In the genomic region with DNA sequence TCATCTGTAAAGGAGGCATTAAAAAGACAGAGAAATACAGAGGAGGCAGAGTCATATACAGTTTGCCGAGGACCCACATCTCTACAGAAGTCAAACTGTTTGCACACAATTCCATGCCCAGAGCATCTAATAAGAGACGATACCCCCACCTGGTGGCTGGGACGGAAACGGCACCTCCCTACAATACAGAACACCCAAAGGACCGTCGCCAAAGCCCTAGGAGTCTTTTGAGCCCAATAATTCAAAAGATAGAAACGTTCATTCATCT, we compare ENCODE assay signal across 1 cellular context.
TF ChIP-seq lines count a peak whose summit lies in the region.

No MANE protein-coding gene starts in this region.

TF ChIP-seq in HEK293, 187 proteins besides CTCF, POLR2A, EP300 and RAD21 (continued from another document and continues in another):
- TF ChIP-seq, protein P1, sequence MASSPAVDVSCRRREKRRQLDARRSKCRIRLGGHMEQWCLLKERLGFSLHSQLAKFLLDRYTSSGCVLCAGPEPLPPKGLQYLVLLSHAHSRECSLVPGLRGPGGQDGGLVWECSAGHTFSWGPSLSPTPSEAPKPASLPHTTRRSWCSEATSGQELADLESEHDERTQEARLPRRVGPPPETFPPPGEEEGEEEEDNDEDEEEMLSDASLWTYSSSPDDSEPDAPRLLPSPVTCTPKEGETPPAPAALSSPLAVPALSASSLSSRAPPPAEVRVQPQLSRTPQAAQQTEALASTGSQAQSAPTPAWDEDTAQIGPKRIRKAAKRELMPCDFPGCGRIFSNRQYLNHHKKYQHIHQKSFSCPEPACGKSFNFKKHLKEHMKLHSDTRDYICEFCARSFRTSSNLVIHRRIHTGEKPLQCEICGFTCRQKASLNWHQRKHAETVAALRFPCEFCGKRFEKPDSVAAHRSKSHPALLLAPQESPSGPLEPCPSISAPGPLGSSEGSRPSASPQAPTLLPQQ (tag by site-specific recombination; IDR thresholded peaks at IDR 0.05), result no peak; the same call in none of the 2 replicates
- TF ChIP-seq ZNF639 (tag by site-specific recombination; IDR thresholded peaks at IDR 0.05) (no peak), SP7 (tag by site-specific recombination; IDR thresholded peaks at IDR 0.05) (no peak), SCRT1 (tag by site-specific recombination; IDR thresholded peaks at IDR 0.05; ENCODE audit: borderline replicate concordance) (no peak; the same call in 1 of the 2 replicates), GLI2 (tag by site-specific recombination; IDR thresholded peaks at IDR 0.05; ENCODE audit: borderline replicate concordance, low read depth) (no peak), ZNF341 (tag by site-specific recombination; IDR thresholded peaks at IDR 0.05; ENCODE audit: low read depth) (no peak), ZBTB6 (tag by site-specific recombination; IDR thresholded peaks at IDR 0.05) (no peak), ZNF776 (tag by site-specific recombination; IDR thresholded peaks at IDR 0.05; ENCODE audit: borderline replicate concordance) (no peak), ZNF24 (tag by site-specific recombination; IDR thresholded peaks at IDR 0.05) (no peak; the same call in 1 of the 2 replicates), ZNF521 (tag by site-specific recombination; IDR thresholded peaks at IDR 0.05) (no peak), GFI1B (tag by site-specific recombination; IDR thresholded peaks at IDR 0.05) (no peak), ZFP3 (tag by site-specific recombination; IDR thresholded peaks at IDR 0.05; ENCODE audit: low read depth) (no peak), TCF7L2 (IDR thresholded peaks at IDR 0.05; ENCODE audit: borderline replicate concordance, low read depth, low read length) (no peak), ZNF747 (tag by site-specific recombination; IDR thresholded peaks at IDR 0.05) (no peak), ZNF600 (tag by site-specific recombination; IDR thresholded peaks at IDR 0.05) (peak; percentile 30; the same call in 1 of the 2 replicates), ZNF19 (tag by site-specific recombination; IDR thresholded peaks at IDR 0.05; ENCODE audit: low read depth) (no peak), ZNF394 (tag by site-specific recombination; IDR thresholded peaks at IDR 0.05; ENCODE audit: borderline replicate concordance) (no peak; the same call in 1 of the 2 replicates), WT1 (tag by site-specific recombination; IDR thresholded peaks at IDR 0.05) (no peak), HOXC10 (CRISPR knock-in tag; IDR thresholded peaks at IDR 0.05) (no peak), ZNF629 (tag by site-specific recombination; IDR thresholded peaks at IDR 0.05) (no peak), ZNF184 (tag by site-specific recombination; IDR thresholded peaks at IDR 0.05) (no peak), GLI4 (tag by site-specific recombination; IDR thresholded peaks at IDR 0.05) (no peak), ZNF585B (tag by site-specific recombination; IDR thresholded peaks at IDR 0.05) (no peak), ZNF174 (tag by site-specific recombination; IDR thresholded peaks at IDR 0.05) (no peak), ZNF112 (tag by site-specific recombination; IDR thresholded peaks at IDR 0.05) (no peak), ZNF37A (tag by site-specific recombination; IDR thresholded peaks at IDR 0.05) (no peak), ZNF558 (tag by site-specific recombination; IDR thresholded peaks at IDR 0.05) (no peak), ZNF202 (tag by site-specific recombination; IDR thresholded peaks at IDR 0.05; ENCODE audit: borderline replicate concordance) (no peak), ZNF10 (tag by site-specific recombination; IDR thresholded peaks at IDR 0.05) (0 out of 2 replicates have a peak, but pooled peaks have one; percentile 15), REPIN1 (tag by site-specific recombination; IDR thresholded peaks at IDR 0.05; ENCODE audit: low read depth) (no peak), ZNF449 (tag by site-specific recombination; IDR thresholded peaks at IDR 0.05) (no peak), ZNF311 (tag by site-specific recombination; IDR thresholded peaks at IDR 0.05; ENCODE audit: borderline replicate concordance) (no peak), BCL11A (tag by site-specific recombination; IDR thresholded peaks at IDR 0.05; ENCODE audit: low read depth) (no peak), ZBTB48 (tag by site-specific recombination; IDR thresholded peaks at IDR 0.05) (peak; percentile 28; the same call in 1 of the 2 replicates), ZNF146 (tag by site-specific recombination; IDR thresholded peaks at IDR 0.05) (no peak; the same call in 1 of the 2 replicates), ZNF302 (tag by site-specific recombination; IDR thresholded peaks at IDR 0.05; ENCODE audit: low read depth) (0 out of 2 replicates have a peak, but pooled peaks have one; percentile 13), YY2 (tag by site-specific recombination; IDR thresholded peaks at IDR 0.05) (peak; percentile 55; the same call in 1 of the 2 replicates), KLF16 (tag by site-specific recombination; IDR thresholded peaks at IDR 0.05) (no peak), ZNF221 (tag by site-specific recombination; IDR thresholded peaks at IDR 0.05; ENCODE audit: borderline replicate concordance) (no peak), ZBTB20 (tag by site-specific recombination; IDR thresholded peaks at IDR 0.05) (no peak; the same call in none of the 2 replicates), ZEB2 (tag by site-specific recombination; IDR thresholded peaks at IDR 0.05) (no peak), ZNF473 (tag by site-specific recombination; IDR thresholded peaks at IDR 0.05) (no peak), ZNF350 (tag by site-specific recombination; IDR thresholded peaks at IDR 0.05) (no peak), GLIS1 (tag by site-specific recombination; IDR thresholded peaks at IDR 0.05) (no peak), ZNF513 (tag by site-specific recombination; IDR thresholded peaks at IDR 0.05) (no peak), ZNF248 (tag by site-specific recombination; IDR thresholded peaks at IDR 0.05) (no peak), ZNF157 (tag by site-specific recombination; IDR thresholded peaks at IDR 0.05) (no peak), ZFHX2 (tag by site-specific recombination; conservative IDR thresholded peaks at IDR 0.05) (no peak), KLF9 (tag by site-specific recombination; IDR thresholded peaks at IDR 0.05; ENCODE audit: low read depth) (no peak), ZNF426 (tag by site-specific recombination; IDR thresholded peaks at IDR 0.05) (no peak), ZNF175 (tag by site-specific recombination; IDR thresholded peaks at IDR 0.05) (no peak), SETDB1 (IDR thresholded peaks at IDR 0.05; ENCODE audit: insufficient read length, low read length) (no peak), MEIS1 (CRISPR knock-in tag; IDR thresholded peaks at IDR 0.05; ENCODE audit: borderline replicate concordance) (no peak)
- TF ChIP-seq, protein P2, sequence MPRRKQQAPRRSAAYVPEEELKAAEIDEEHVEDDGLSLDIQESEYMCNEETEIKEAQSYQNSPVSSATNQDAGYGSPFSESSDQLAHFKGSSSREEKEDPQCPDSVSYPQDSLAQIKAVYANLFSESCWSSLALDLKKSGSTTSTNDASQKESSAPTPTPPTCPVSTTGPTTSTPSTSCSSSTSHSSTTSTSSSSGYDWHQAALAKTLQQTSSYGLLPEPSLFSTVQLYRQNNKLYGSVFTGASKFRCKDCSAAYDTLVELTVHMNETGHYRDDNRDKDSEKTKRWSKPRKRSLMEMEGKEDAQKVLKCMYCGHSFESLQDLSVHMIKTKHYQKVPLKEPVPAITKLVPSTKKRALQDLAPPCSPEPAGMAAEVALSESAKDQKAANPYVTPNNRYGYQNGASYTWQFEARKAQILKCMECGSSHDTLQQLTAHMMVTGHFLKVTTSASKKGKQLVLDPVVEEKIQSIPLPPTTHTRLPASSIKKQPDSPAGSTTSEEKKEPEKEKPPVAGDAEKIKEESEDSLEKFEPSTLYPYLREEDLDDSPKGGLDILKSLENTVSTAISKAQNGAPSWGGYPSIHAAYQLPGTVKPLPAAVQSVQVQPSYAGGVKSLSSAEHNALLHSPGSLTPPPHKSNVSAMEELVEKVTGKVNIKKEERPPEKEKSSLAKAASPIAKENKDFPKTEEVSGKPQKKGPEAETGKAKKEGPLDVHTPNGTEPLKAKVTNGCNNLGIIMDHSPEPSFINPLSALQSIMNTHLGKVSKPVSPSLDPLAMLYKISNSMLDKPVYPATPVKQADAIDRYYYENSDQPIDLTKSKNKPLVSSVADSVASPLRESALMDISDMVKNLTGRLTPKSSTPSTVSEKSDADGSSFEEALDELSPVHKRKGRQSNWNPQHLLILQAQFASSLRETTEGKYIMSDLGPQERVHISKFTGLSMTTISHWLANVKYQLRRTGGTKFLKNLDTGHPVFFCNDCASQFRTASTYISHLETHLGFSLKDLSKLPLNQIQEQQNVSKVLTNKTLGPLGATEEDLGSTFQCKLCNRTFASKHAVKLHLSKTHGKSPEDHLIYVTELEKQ (tag by site-specific recombination; IDR thresholded peaks at IDR 0.05; ENCODE audit: borderline replicate concordance), result no peak
- TF ChIP-seq, protein P3, sequence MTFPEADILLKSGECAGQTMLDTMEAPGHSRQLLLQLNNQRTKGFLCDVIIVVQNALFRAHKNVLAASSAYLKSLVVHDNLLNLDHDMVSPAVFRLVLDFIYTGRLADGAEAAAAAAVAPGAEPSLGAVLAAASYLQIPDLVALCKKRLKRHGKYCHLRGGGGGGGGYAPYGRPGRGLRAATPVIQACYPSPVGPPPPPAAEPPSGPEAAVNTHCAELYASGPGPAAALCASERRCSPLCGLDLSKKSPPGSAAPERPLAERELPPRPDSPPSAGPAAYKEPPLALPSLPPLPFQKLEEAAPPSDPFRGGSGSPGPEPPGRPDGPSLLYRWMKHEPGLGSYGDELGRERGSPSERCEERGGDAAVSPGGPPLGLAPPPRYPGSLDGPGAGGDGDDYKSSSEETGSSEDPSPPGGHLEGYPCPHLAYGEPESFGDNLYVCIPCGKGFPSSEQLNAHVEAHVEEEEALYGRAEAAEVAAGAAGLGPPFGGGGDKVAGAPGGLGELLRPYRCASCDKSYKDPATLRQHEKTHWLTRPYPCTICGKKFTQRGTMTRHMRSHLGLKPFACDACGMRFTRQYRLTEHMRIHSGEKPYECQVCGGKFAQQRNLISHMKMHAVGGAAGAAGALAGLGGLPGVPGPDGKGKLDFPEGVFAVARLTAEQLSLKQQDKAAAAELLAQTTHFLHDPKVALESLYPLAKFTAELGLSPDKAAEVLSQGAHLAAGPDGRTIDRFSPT (tag by site-specific recombination; IDR thresholded peaks at IDR 0.05), result no peak
- TF ChIP-seq, protein P4, sequence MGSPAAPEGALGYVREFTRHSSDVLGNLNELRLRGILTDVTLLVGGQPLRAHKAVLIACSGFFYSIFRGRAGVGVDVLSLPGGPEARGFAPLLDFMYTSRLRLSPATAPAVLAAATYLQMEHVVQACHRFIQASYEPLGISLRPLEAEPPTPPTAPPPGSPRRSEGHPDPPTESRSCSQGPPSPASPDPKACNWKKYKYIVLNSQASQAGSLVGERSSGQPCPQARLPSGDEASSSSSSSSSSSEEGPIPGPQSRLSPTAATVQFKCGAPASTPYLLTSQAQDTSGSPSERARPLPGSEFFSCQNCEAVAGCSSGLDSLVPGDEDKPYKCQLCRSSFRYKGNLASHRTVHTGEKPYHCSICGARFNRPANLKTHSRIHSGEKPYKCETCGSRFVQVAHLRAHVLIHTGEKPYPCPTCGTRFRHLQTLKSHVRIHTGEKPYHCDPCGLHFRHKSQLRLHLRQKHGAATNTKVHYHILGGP (tag by site-specific recombination; IDR thresholded peaks at IDR 0.05), result no peak
- TF ChIP-seq, protein P5, sequence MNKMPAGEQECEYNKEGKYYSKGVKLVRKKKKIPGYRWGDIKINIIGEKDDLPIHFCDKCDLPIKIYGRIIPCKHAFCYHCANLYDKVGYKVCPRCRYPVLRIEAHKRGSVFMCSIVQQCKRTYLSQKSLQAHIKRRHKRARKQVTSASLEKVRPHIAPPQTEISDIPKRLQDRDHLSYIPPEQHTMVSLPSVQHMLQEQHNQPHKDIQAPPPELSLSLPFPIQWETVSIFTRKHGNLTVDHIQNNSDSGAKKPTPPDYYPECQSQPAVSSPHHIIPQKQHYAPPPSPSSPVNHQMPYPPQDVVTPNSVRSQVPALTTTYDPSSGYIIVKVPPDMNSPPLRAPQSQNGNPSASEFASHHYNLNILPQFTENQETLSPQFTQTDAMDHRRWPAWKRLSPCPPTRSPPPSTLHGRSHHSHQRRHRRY (tag by site-specific recombination; IDR thresholded peaks at IDR 0.05), result no peak
